21 cellular contexts compared by ENCODE assay signal in genomic region chr5:178419651-178420050, GRCh38.
DNase-seq lines count a peak whose midpoint lies in the region; ATAC-seq and TF ChIP-seq lines count a peak whose summit lies in the region.
"Had no signal": no experiment of that assay in that cellular context is flagged by ENCODE, and none has a peak within 500 bp of the region (broad histone marks: within the 10 kb centered on the region; RNA-seq: fewer than 3 reads in every experiment).

No MANE protein-coding gene starts in this region.

- H3K4me1 ChIP-seq in iPS-20b (ENCODE audit: insufficient read depth, low read length), result peaks cover 25% of the 10 kb centered on the region; the same call in 1 of the 2 replicates
- no peaks in the 10 kb centered on the region for H3K4me1 ChIP-seq in tibial nerve

- H3K27ac Mint-ChIP-seq in CD14-positive monocyte (no peak overlapping the region), neural crest cell (ENCODE audit: unreplicated experiment) (peak overlapping the region; percentile 14)
- no peak overlapping the region for H3K27ac Mint-ChIP-seq in stimulated activated naive B cell treated with anti-CD40 and anti-IgM and Interleukin-4, amounts not matched to agents 10 μg/mL and 1 μg/mL and 100 μg/mL, for 72 hours
- H3K27ac Mint-ChIP-seq: HFFc6 had no signal

- intact Hi-C loops in CD14-positive monocyte (cut with micrococcal nuclease), result no loop called here

- H3K27ac ChIP-seq in HL-60 (replicated peaks), result peak overlapping the region; percentile 28
- H3K27ac ChIP-seq in iPS-20b (ENCODE audit: low read length), result no peak overlapping the region
- H3K27ac ChIP-seq in tibial nerve, result no peak overlapping the region
- H3K27ac ChIP-seq: BLaER1 treated with 17β-estradiol and CSF1 and Interleukin-3, amounts not matched to agents 10 nM and 100 nM had no signal

- H3K4me3 Mint-ChIP-seq in CD14-positive monocyte (no peak overlapping the region), neural crest cell (no peak overlapping the region)
- H3K4me3 Mint-ChIP-seq in stimulated activated naive B cell treated with anti-CD40 and anti-IgM and Interleukin-4, amounts not matched to agents 10 μg/mL and 1 μg/mL and 100 μg/mL, for 72 hours, result no peak overlapping the region
- H3K4me3 Mint-ChIP-seq: CD8-positive, alpha-beta memory T cell; HFFc6 had no signal

- TF ChIP-seq CTCF in CD14-positive monocyte (IDR thresholded peaks at IDR 0.05) (no peak), HL-60 (IDR thresholded peaks at IDR 0.05; ENCODE audit: insufficient read depth, low read length) (no peak), neural crest cell (conservative IDR thresholded peaks at IDR 0.05) (no peak), tibial nerve (IDR thresholded peaks at IDR 0.05) (no peak)

- H3K9me3 ChIP-seq in iPS-20b (ENCODE audit: insufficient read depth, low read depth, low read length) (no peaks in the 10 kb centered on the region), tibial nerve (no peaks in the 10 kb centered on the region)
- H3K9me3 ChIP-seq: BLaER1 treated with 17β-estradiol and CSF1 and Interleukin-3, amounts not matched to agents 10 nM and 100 nM; MG63 had no signal

- 48 to 55% methylated on average over 8 of the region's 8 CpGs for WGBS in tibial nerve, 2 donors

- H3K36me3 ChIP-seq in iPS-20b (ENCODE audit: insufficient read depth, low read depth, low read length) (no peaks in the 10 kb centered on the region), tibial nerve (no peaks in the 10 kb centered on the region)
- H3K36me3 ChIP-seq: BLaER1 treated with 17β-estradiol and CSF1 and Interleukin-3, amounts not matched to agents 10 nM and 100 nM had no signal

- DNase-seq in CD14-positive monocyte (ENCODE audit: low spot score), result peak; percentile 12
- no peak for DNase-seq in HL-60 (ENCODE audit: low read depth in 1 of 2, low spot score in 1 of 2)
- no peak for DNase-seq in neural crest cell (ENCODE audit: low read depth, low spot score)
- DNase-seq in tibial nerve (ENCODE audit: low spot score in 2 of 2), result no peak
- DNase-seq in stimulated activated naive B cell treated with anti-CD40 and anti-IgM and Interleukin-4, amounts not matched to agents 10 μg/mL and 1 μg/mL and 100 μg/mL, for 72 hours, result no peak
- no peak for DNase-seq in SK-N-DZ (ENCODE audit: low spot score)
- DNase-seq in A172 (ENCODE audit: low spot score), result no peak
- DNase-seq: CD8-positive, alpha-beta memory T cell; DND-41; HFFc6; Kasumi-1; MG63; NCI-H1092; NCI-H1436 treated with DMSO at 0.1 percent for 48 hours; NCI-H2029 treated with DMSO at 0.1 percent for 48 hours; NCI-H2171 treated with DMSO at 0.1 percent for 48 hours; NCI-H446; SHP77 treated with DMSO at 0.1 percent for 48 hours had no signal

- no peak for TF ChIP-seq POLR2A in tibial nerve (IDR thresholded peaks at IDR 0.05)

- peaks cover 9% of the 10 kb centered on the region for H3K4me1 Mint-ChIP-seq in CD14-positive monocyte
- H3K4me1 Mint-ChIP-seq in neural crest cell, result peaks cover 72% of the 10 kb centered on the region
- H3K4me1 Mint-ChIP-seq in stimulated activated naive B cell treated with anti-CD40 and anti-IgM and Interleukin-4, amounts not matched to agents 10 μg/mL and 1 μg/mL and 100 μg/mL, for 72 hours, result peaks cover 3 to 6% of the 10 kb centered on the region in 2 donors
- H3K4me1 Mint-ChIP-seq: CD8-positive, alpha-beta memory T cell had no signal

- H3K27me3 ChIP-seq in HL-60 (ENCODE audit: insufficient read depth, poor library complexity, severe bottlenecking) (no peaks in the 10 kb centered on the region), iPS-20b (ENCODE audit: insufficient read depth, low read length) (no peaks in the 10 kb centered on the region), tibial nerve (no peaks in the 10 kb centered on the region)
- H3K27me3 ChIP-seq: MG63 had no signal

- peak overlapping the region; percentile 42; the same call in 1 of the 2 replicates for H3K9ac ChIP-seq in iPS-20b (ENCODE audit: low read depth, low read length)
- H3K9ac ChIP-seq: BLaER1 treated with 17β-estradiol and CSF1 and Interleukin-3, amounts not matched to agents 10 nM and 100 nM had no signal

- peaks cover 0 to 3% (median 0%) of the 10 kb centered on the region in 7 donors for H3K9me3 Mint-ChIP-seq in CD14-positive monocyte
- no peaks in the 10 kb centered on the region for H3K9me3 Mint-ChIP-seq in neural crest cell
- no peaks in the 10 kb centered on the region for H3K9me3 Mint-ChIP-seq in stimulated activated naive B cell treated with anti-CD40 and anti-IgM and Interleukin-4, amounts not matched to agents 10 μg/mL and 1 μg/mL and 100 μg/mL, for 72 hours
- H3K9me3 Mint-ChIP-seq: CD8-positive, alpha-beta memory T cell had no signal

- H3K27me3 Mint-ChIP-seq in CD14-positive monocyte (ENCODE audit: low read depth in 3 of 3) (peaks cover 0 to 5% (median 2%) of the 10 kb centered on the region in 3 donors), neural crest cell (ENCODE audit: low read depth) (no peaks in the 10 kb centered on the region)
- peaks cover 18 to 21% of the 10 kb centered on the region in 2 donors for H3K27me3 Mint-ChIP-seq in stimulated activated naive B cell treated with anti-CD40 and anti-IgM and Interleukin-4, amounts not matched to agents 10 μg/mL and 1 μg/mL and 100 μg/mL, for 72 hours

- no peak for ATAC-seq in stimulated activated naive B cell treated with anti-CD40 and anti-IgM and Interleukin-4, amounts not matched to agents 10 μg/mL and 1 μg/mL and 100 μg/mL, for 72 hours (replicated peaks)
- ATAC-seq: SK-N-SH treated with all-trans-retinoic acid at 6 μM for 48 hours had no signal

- no peaks in the 10 kb centered on the region for H3K36me3 Mint-ChIP-seq in CD14-positive monocyte
- no peaks in the 10 kb centered on the region for H3K36me3 Mint-ChIP-seq in neural crest cell (ENCODE audit: low read depth)
- H3K36me3 Mint-ChIP-seq in stimulated activated naive B cell treated with anti-CD40 and anti-IgM and Interleukin-4, amounts not matched to agents 10 μg/mL and 1 μg/mL and 100 μg/mL, for 72 hours, result no peaks in the 10 kb centered on the region
- H3K36me3 Mint-ChIP-seq: CD8-positive, alpha-beta memory T cell had no signal

- H3K4me3 ChIP-seq in HL-60 (replicated peaks; ENCODE audit: insufficient read depth, low read length) (no peak overlapping the region), iPS-20b (ENCODE audit: low read length) (no peak overlapping the region), tibial nerve (no peak overlapping the region)
- H3K4me3 ChIP-seq: BLaER1 treated with 17β-estradiol and CSF1 and Interleukin-3, amounts not matched to agents 10 nM and 100 nM; MG63 had no signal

- no peak for TF ChIP-seq EP300 in tibial nerve (IDR thresholded peaks at IDR 0.05)
